In genomic region chr18:10519366-10519765, GRCh38 we compare ENCODE assay signal across 12 cellular contexts. TPM values are rescaled to one million over a fixed set of nuclear protein-coding genes. Genes with fewer than 3 reads are reported as not detected.
DNase-seq lines count a peak whose midpoint lies in the region; ATAC-seq, FAIRE-seq and TF ChIP-seq lines count a peak whose summit lies in the region.
"Had no signal": no experiment of that assay in that cellular context is flagged by ENCODE, and none has a peak within 500 bp of the region (broad histone marks: within the 10 kb centered on the region; RNA-seq: fewer than 3 reads in every experiment).

No MANE protein-coding gene starts in this region.

- H3K36me3 ChIP-seq in right atrium auricular region (no peaks in the 10 kb centered on the region), trophoblast cell (ENCODE audit: control insufficient read depth in 1 of 2, insufficient read depth in 2 of 2, low read length in 2 of 2) (no peaks in the 10 kb centered on the region)
- H3K36me3 ChIP-seq: Peyer's patch had no signal

- no peak overlapping the region for H2BK12ac ChIP-seq in trophoblast cell (ENCODE audit: low read length)

- FAIRE-seq in GM12892 (lab: Jason Lieb, UNC): no peak

- H4K12ac ChIP-seq in trophoblast cell (ENCODE audit: low read depth, low read length): no peak overlapping the region

- DNase-seq in Right ventricle myocardium superior: no peak
- DNase-seq in right atrium auricular region (ENCODE audit: low spot score): no peak
- DNase-seq in fibroblast of mammary gland (ENCODE audit: low read depth): peak; percentile 32
- peak; percentile 82 to 89 for DNase-seq in trophoblast cell
- no peak for DNase-seq in stimulated activated CD4-positive, alpha-beta T cell treated with anti-CD3 and anti-CD28 coated beads, Interleukin-12 subunit alpha, Interleukin-12 subunit beta, amount 100 ng/mL, for 4 hours
- DNase-seq in GM12892 (ENCODE audit: insufficient read length): no peak
- DNase-seq: cortex of kidney had no signal

- no peaks in the 10 kb centered on the region for H3K9me3 ChIP-seq in right atrium auricular region
- H3K9me3 ChIP-seq in trophoblast cell (ENCODE audit: insufficient read depth, low read depth, low read length): peaks cover 4% of the 10 kb centered on the region
- H3K9me3 ChIP-seq: mucosa of descending colon, Peyer's patch had no signal

- no peaks in the 10 kb centered on the region for H3K79me2 ChIP-seq in trophoblast cell (ENCODE audit: control insufficient read depth, insufficient read depth, low read length, poor library complexity)

- H3K27ac ChIP-seq in right atrium auricular region (peak overlapping the region in 1 of 2 donors; percentile 17), trophoblast cell (ENCODE audit: low read depth, low read length) (no peak overlapping the region)

- no CpG with 5 or more reads among the region's 2 CpGs for WGBS in trophoblast cell (ENCODE audit: extremely low coverage, insufficient coverage, insufficient read length)

- no peak overlapping the region for H4K8ac ChIP-seq in trophoblast cell (ENCODE audit: low read depth, low read length)

- no peak overlapping the region for H2AK5ac ChIP-seq in trophoblast cell (ENCODE audit: low read length)

- TF ChIP-seq CTCF in right atrium auricular region (IDR thresholded peaks at IDR 0.05) (no peak), fibroblast of mammary gland (conservative IDR thresholded peaks at IDR 0.05; ENCODE audit: control insufficient read depth, insufficient read depth, low read depth, low read length) (no peak)

- no peak overlapping the region for H2AFZ ChIP-seq in trophoblast cell (ENCODE audit: insufficient read depth, low read length, poor library complexity)
- H2AFZ ChIP-seq: GM23338 had no signal

- intact Hi-C loops in Right ventricle myocardium superior (cut with DNase I): loop anchor here (10.0 kb wide), 1 partner anchor 485 kb away; no protein-coding TSS in a partner anchor

- H3K4me2 ChIP-seq in trophoblast cell (ENCODE audit: low read length): no peak overlapping the region
- H3K4me2 ChIP-seq: GM23338 had no signal

- H3K23ac ChIP-seq in trophoblast cell (ENCODE audit: low read length): no peak overlapping the region

- no peak for TF ChIP-seq POLR2A in GM12892 (IDR thresholded peaks at IDR 0.05; ENCODE audit: low read depth, low read length)

- ATAC-seq in Right ventricle myocardium superior (ENCODE audit: poor library complexity) (peak; percentile 4), GM21529 (IDR thresholded peaks at IDR 0.05; ENCODE audit: unreplicated experiment) (no peak), HG02973 (IDR thresholded peaks at IDR 0.05; ENCODE audit: unreplicated experiment) (no peak)

- H4K91ac ChIP-seq in trophoblast cell (ENCODE audit: low read depth, low read length): no peak overlapping the region

- no peak overlapping the region for H3K18ac ChIP-seq in trophoblast cell (ENCODE audit: low read length)

- no peaks in the 10 kb centered on the region for H3K27me3 ChIP-seq in right atrium auricular region
- H3K27me3 ChIP-seq in trophoblast cell (ENCODE audit: insufficient read depth, low read length): no peaks in the 10 kb centered on the region
- H3K27me3 ChIP-seq: Peyer's patch had no signal

- no peak overlapping the region for H2BK5ac ChIP-seq in trophoblast cell (ENCODE audit: low read depth, low read length, poor library complexity)

- H3K4ac ChIP-seq in trophoblast cell (ENCODE audit: low read depth, low read length): no peak overlapping the region

- H2BK120ac ChIP-seq in trophoblast cell (ENCODE audit: insufficient read depth, low read length, poor library complexity): no peak overlapping the region

- H3K4me1 ChIP-seq in right atrium auricular region (peaks cover 0 to 19% of the 10 kb centered on the region in 2 donors), trophoblast cell (ENCODE audit: control insufficient read depth in 1 of 2, insufficient read depth in 2 of 2, low read length in 2 of 2) (no peaks in the 10 kb centered on the region)

- no peak overlapping the region for H3K9ac ChIP-seq in trophoblast cell (ENCODE audit: low read length)

- no peak overlapping the region for H3K14ac ChIP-seq in trophoblast cell (ENCODE audit: low read length)

- H3K4me3 ChIP-seq in right atrium auricular region (no peak overlapping the region), fibroblast of mammary gland (ENCODE audit: control insufficient read depth, low read depth, low read length) (no peak overlapping the region), trophoblast cell (ENCODE audit: low read depth, low read length) (no peak overlapping the region)
- H3K4me3 ChIP-seq: GM23338, mucosa of descending colon, Peyer's patch had no signal

- no peaks in the 10 kb centered on the region for H3K79me1 ChIP-seq in trophoblast cell (ENCODE audit: low read length)

RNA-seq across cellular contexts. Expression of gene NAPG, which starts 6.5 kb away (rescaled TPM):
- total RNA-seq in Right ventricle myocardium superior (25.8 TPM), right atrium auricular region (10 to 100 TPM; 39.0 to 43.5 TPM)
- 15.8 and 16.5 TPM in 2 replicates for polyA plus RNA-seq in trophoblast cell (2013)
- 25.1 TPM for polyA plus RNA-seq in GM12892 (2012; ENCODE audit: missing spikeins)

Comparison
In these comparisons a context has a peak if more than half of its experiments do, and no peak if none do; other contexts are left out.
1. DNase-seq: peak in fibroblast of mammary gland (single experiment) and trophoblast cell (2 of 2); none in Right ventricle myocardium superior (single experiment), right atrium auricular region (single experiment), stimulated activated CD4-positive, alpha-beta T cell treated with anti-CD3 and anti-CD28 coated beads, Interleukin-12 subunit alpha, Interleukin-12 subunit beta, amount 100 ng/mL, for 4 hours (single experiment) and GM12892 (single experiment).